In the genomic region with DNA sequence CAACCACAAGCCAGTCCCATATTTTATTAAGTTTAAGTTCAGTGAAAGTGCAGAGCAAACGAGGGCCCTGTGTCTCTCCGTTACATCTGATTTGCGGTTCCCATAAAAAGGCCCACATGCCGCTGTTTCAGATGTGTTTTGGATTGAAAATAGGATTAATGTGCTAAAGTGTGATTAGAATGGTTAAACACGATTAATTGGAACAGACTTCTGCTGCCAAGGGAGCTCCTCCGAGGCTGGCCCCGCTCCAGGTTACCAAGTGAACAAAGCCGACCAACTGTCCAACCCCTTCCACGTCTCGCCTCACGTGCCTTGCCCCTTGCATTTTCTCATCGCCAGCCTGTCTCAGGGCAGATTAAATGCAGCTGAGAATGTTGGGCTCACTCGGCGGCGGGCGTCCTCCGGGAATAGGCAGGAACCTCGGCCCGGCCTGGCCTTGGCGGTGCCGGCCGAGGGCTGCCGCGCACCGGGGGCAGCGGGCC, we compare ENCODE assay signal across 8 cellular contexts.
DNase-seq lines count a peak whose midpoint lies in the region; ATAC-seq and TF ChIP-seq lines count a peak whose summit lies in the region.

No MANE protein-coding gene starts in this region.

- TF ChIP-seq EP300 in ovary (IDR thresholded peaks at IDR 0.05), result no peak

- no peak for TF ChIP-seq POLR2A in ovary (IDR thresholded peaks at IDR 0.05)

- WGBS in ovary, 3 donors, result 2 to 5% (median 3%) methylated on average over 26 of the region's 26 CpGs

- no peaks in the 10 kb centered on the region for H3K9me3 ChIP-seq in ovary

- DNase-seq in COLO668 (lab: John Stamatoyannopoulos, UW; ENCODE audit: unreplicated experiment), result peak; percentile 21
- DNase-seq in NCI-H345 (lab: John Stamatoyannopoulos, UW), result peak; percentile 60
- DNase-seq in fibroblast of pulmonary artery (ENCODE audit: low read depth), result peak; percentile 41
- DNase-seq in ovary, result peak in 4 of 5 donors; percentile 67 to 85 (median 72)
- DNase-seq in NCI-H510A (lab: John Stamatoyannopoulos, UW), result no peak
- DNase-seq in HUDEP-2 (lab: John Stamatoyannopoulos, UW; ENCODE audit: unreplicated experiment in 76 of 76), result no peak
- DNase-seq in SKM-1 (lab: John Stamatoyannopoulos, UW; ENCODE audit: unreplicated experiment), result no peak

- H3K4me3 ChIP-seq in fibroblast of pulmonary artery (replicated peaks; ENCODE audit: low read depth, low read length), result no peak overlapping the region
- peak overlapping the region; percentile 25 for H3K4me3 ChIP-seq in ovary

- ATAC-seq in GM18861 (IDR thresholded peaks at IDR 0.05; ENCODE audit: unreplicated experiment), result no peak

- H3K27ac ChIP-seq in ovary, result peak overlapping the region in 1 of 2 donors; percentile 47

- no peaks in the 10 kb centered on the region for H3K27me3 ChIP-seq in ovary

- no peaks in the 10 kb centered on the region for H3K36me3 ChIP-seq in ovary

- TF ChIP-seq CTCF in fibroblast of pulmonary artery (IDR thresholded peaks at IDR 0.05; ENCODE audit: low read length, missing control alignments), result no peak
- no peak for TF ChIP-seq CTCF in ovary (IDR thresholded peaks at IDR 0.05)

- intact Hi-C loops in ovary (cut with DNase I), result no loop called here

- H3K4me1 ChIP-seq in ovary (ENCODE audit: insufficient read depth), result peaks cover 9% of the 10 kb centered on the region

Comparison
In these comparisons a context has a peak if more than half of its experiments do, and no peak if none do; other contexts are left out.
1. DNase-seq: peak in COLO668 (single experiment), NCI-H345 (single experiment), fibroblast of pulmonary artery (single experiment) and ovary (4 of 5); none in NCI-H510A (single experiment), HUDEP-2 (0 of 76) and SKM-1 (single experiment).